In the genomic region with DNA sequence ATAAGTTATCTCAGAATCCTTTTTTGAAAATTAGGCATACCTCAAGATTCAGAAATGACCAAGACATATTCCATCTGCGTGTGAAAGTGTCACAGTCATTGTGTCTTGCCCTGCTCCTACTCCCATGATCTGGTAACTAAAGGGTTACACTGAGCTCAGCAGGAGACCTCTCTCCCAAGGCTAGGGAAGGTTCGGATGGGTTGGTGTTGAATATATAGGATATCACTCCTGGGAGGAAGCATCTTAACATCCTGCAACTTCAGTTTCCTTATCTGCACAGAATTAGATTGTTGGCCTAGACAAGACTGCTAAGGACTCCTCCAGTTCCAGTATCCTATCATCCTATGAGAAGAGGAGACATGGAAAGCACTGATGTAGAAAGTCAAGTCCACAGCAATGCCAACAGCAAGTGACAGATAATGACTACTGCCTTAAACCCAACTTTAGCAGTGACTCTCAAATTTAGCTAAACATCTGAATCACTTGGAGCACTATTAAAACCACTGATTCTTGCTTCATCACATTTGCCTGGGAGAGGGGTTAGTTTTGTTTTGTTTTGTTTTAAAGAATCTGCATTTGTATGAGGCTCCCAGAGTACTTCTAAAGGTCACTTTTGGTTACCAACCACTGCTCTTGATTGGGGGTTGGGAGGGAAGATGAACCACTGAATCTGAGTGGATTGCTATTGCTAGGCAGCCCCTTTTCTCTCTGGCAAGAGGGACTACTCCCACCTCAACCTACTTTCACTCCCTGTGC, we compare ENCODE assay signal across 24 cellular contexts. TPM values are rescaled to one million over a fixed set of nuclear protein-coding genes. Genes with fewer than 3 reads are reported as not detected.
"Had no signal": no experiment of that assay in that cellular context is flagged by ENCODE, and none has a peak within 500 bp of the region (broad histone marks: within the 10 kb centered on the region; RNA-seq: fewer than 3 reads in every experiment).

No MANE protein-coding gene starts in this region.

- H3K4me2 ChIP-seq: neural progenitor cell, smooth muscle cell had no signal

- H3K9me3 ChIP-seq: body of pancreas, mucosa of descending colon, psoas muscle, right lobe of liver, testis had no signal

- H3K36me3 ChIP-seq: neural progenitor cell, right lobe of liver, WERI-Rb-1 had no signal

- H3K4me1 Mint-ChIP-seq: activated naive CD8-positive, alpha-beta T cell treated with anti-CD3 and anti-CD28 coated beads, Interleukin-2, amount 10 ng/mL, durations not matched to agents 7 days and 5 days; memory B cell; naive B cell; stimulated activated memory B cell treated with anti-CD40 and anti-IgM and Interleukin-4, amounts not matched to agents 10 μg/mL and 1 μg/mL and 100 μg/mL, for 72 hours had no signal

- ATAC-seq: body of pancreas; mucosa of descending colon; psoas muscle; right lobe of liver; stimulated activated memory B cell treated with anti-CD40 and anti-IgM and Interleukin-4, amounts not matched to agents 10 μg/mL and 1 μg/mL and 100 μg/mL, for 72 hours had no signal

- H3K4me1 ChIP-seq: right lobe of liver, testis had no signal

- H3K27me3 Mint-ChIP-seq: activated CD4-positive, alpha-beta memory T cell treated with anti-CD3 and anti-CD28 coated beads for 36 hours; memory B cell; stimulated activated memory B cell treated with anti-CD40 and anti-IgM and Interleukin-4, amounts not matched to agents 10 μg/mL and 1 μg/mL and 100 μg/mL, for 72 hours had no signal

- H3K36me3 Mint-ChIP-seq: activated CD4-positive, alpha-beta memory T cell treated with anti-CD3 and anti-CD28 coated beads for 36 hours; activated naive CD8-positive, alpha-beta T cell treated with anti-CD3 and anti-CD28 coated beads, Interleukin-2, amount 10 ng/mL, durations not matched to agents 7 days and 5 days; memory B cell; naive B cell; stimulated activated memory B cell treated with anti-CD40 and anti-IgM and Interleukin-4, amounts not matched to agents 10 μg/mL and 1 μg/mL and 100 μg/mL, for 72 hours had no signal

- H2AFZ ChIP-seq: neural progenitor cell had no signal

- H3K4me3 Mint-ChIP-seq: activated CD4-positive, alpha-beta memory T cell treated with anti-CD3 and anti-CD28 coated beads for 36 hours; activated naive CD8-positive, alpha-beta T cell treated with anti-CD3 and anti-CD28 coated beads, Interleukin-2, amount 10 ng/mL, durations not matched to agents 7 days and 5 days; memory B cell; naive B cell; neural progenitor cell; stimulated activated memory B cell treated with anti-CD40 and anti-IgM and Interleukin-4, amounts not matched to agents 10 μg/mL and 1 μg/mL and 100 μg/mL, for 72 hours had no signal

- H3K27ac Mint-ChIP-seq: activated CD4-positive, alpha-beta memory T cell treated with anti-CD3 and anti-CD28 coated beads for 36 hours; activated naive CD8-positive, alpha-beta T cell treated with anti-CD3 and anti-CD28 coated beads, Interleukin-2, amount 10 ng/mL, durations not matched to agents 7 days and 5 days; memory B cell; naive B cell; neural progenitor cell; stimulated activated memory B cell treated with anti-CD40 and anti-IgM and Interleukin-4, amounts not matched to agents 10 μg/mL and 1 μg/mL and 100 μg/mL, for 72 hours had no signal

- H3K9ac ChIP-seq: neural progenitor cell had no signal

- H3K27ac ChIP-seq: dorsolateral prefrontal cortex, neural progenitor cell, psoas muscle, right lobe of liver, testis, WERI-Rb-1 had no signal

- DNase-seq: activated CD4-positive, alpha-beta memory T cell treated with anti-CD3 and anti-CD28 coated beads for 36 hours; activated naive CD4-positive, alpha-beta T cell; activated naive CD8-positive, alpha-beta T cell treated with anti-CD3 and anti-CD28 coated beads, Interleukin-2, amount 10 ng/mL, durations not matched to agents 7 days and 5 days; activated T-cell treated with anti-CD3 and anti-CD28 coated beads for 4 hours; amygdala; body of pancreas; caudate nucleus; dorsolateral prefrontal cortex; foreskin melanocyte; glutamatergic neuron; hippocampal formation; mucosa of descending colon; naive B cell; psoas muscle; right lobe of liver; stimulated activated CD4-positive, alpha-beta T cell treated with anti-CD3 and anti-CD28 coated beads, Interleukin-4, amount 100 ng/mL, for 4 hours; SW 1271; T-helper 2 cell; testis; WERI-Rb-1 had no signal

- H3K27me3 ChIP-seq: body of pancreas, right lobe of liver, testis had no signal

- H3K9me3 Mint-ChIP-seq: activated CD4-positive, alpha-beta memory T cell treated with anti-CD3 and anti-CD28 coated beads for 36 hours; activated naive CD8-positive, alpha-beta T cell treated with anti-CD3 and anti-CD28 coated beads, Interleukin-2, amount 10 ng/mL, durations not matched to agents 7 days and 5 days; memory B cell; neural progenitor cell; stimulated activated memory B cell treated with anti-CD40 and anti-IgM and Interleukin-4, amounts not matched to agents 10 μg/mL and 1 μg/mL and 100 μg/mL, for 72 hours had no signal

- H3K4me3 ChIP-seq: body of pancreas, dorsolateral prefrontal cortex, mucosa of descending colon, neural progenitor cell, psoas muscle, right lobe of liver, smooth muscle cell, testis had no signal

RNA-seq across cellular contexts. Expression of a gene that starts 9.7 kb away (rescaled TPM):
- total RNA-seq: activated CD4-positive, alpha-beta memory T cell treated with anti-CD3 and anti-CD28 coated beads for 36 hours; activated naive CD8-positive, alpha-beta T cell treated with anti-CD3 and anti-CD28 coated beads, Interleukin-2, amount 10 ng/mL, durations not matched to agents 7 days and 5 days had no signal
